In the genomic region with DNA sequence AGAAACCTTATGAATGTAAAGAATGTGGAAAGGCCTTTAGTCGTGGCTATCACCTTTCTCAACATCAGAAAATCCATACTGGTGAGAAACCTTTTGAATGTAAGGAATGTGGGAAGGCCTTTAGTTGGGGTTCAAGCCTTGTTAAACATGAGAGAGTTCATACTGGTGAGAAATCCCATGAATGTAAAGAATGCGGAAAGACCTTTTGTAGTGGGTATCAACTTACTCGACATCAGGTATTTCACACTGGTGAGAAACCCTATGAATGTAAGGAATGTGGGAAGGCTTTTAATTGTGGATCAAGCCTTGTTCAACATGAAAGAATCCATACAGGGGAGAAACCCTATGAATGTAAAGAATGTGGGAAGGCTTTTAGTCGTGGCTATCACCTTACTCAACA, we compare ENCODE assay signal across 15 cellular contexts.
"Had no signal": no experiment of that assay in that cellular context is flagged by ENCODE, and none has a peak within 500 bp of the region (broad histone marks: within the 10 kb centered on the region; RNA-seq: fewer than 3 reads in every experiment).

No MANE protein-coding gene starts in this region.

- H3K4me1 ChIP-seq: heart right ventricle, pancreas, transverse colon had no signal

- H3K27me3 ChIP-seq: heart right ventricle, pancreas, transverse colon had no signal

- DNase-seq: activated CD4-positive, alpha-beta memory T cell treated with anti-CD3 and anti-CD28 coated beads for 36 hours; activated gamma-delta T cell treated with Interleukin-2 at 50 U/mL for 16 hours; activated naive CD8-positive, alpha-beta T cell treated with anti-CD3 and anti-CD28 coated beads, Interleukin-2, amount 10 ng/mL, durations not matched to agents 7 days and 5 days; activated T-cell treated with anti-CD3 and anti-CD28 coated beads, Interleukin-2, amount 50 U/mL, for 72 hours; aorta; foreskin melanocyte; heart right ventricle; kidney; left ventricle myocardium superior; pancreas; transverse colon had no signal

- FAIRE-seq: colon, kidney, pancreas had no signal

- H3K4me2 ChIP-seq: smooth muscle cell had no signal

- H3K4me1 Mint-ChIP-seq: activated naive CD8-positive, alpha-beta T cell treated with anti-CD3 and anti-CD28 coated beads, Interleukin-2, amount 10 ng/mL, durations not matched to agents 7 days and 5 days; stimulated activated effector memory CD8-positive, alpha-beta T cell treated with anti-CD3 and anti-CD28 coated beads, Interleukin-12 subunit alpha, Interleukin-12 subunit beta, amount 100 ng/mL, for 72 hours had no signal

- H3K4me3 Mint-ChIP-seq: activated CD4-positive, alpha-beta memory T cell treated with anti-CD3 and anti-CD28 coated beads for 36 hours; activated naive CD8-positive, alpha-beta T cell treated with anti-CD3 and anti-CD28 coated beads, Interleukin-2, amount 10 ng/mL, durations not matched to agents 7 days and 5 days; activated T-cell treated with anti-CD3 and anti-CD28 coated beads, Interleukin-2, amount 50 U/mL, for 72 hours; stimulated activated effector memory CD8-positive, alpha-beta T cell treated with anti-CD3 and anti-CD28 coated beads, Interleukin-12 subunit alpha, Interleukin-12 subunit beta, amount 100 ng/mL, for 72 hours; T-helper 2 cell treated with Interferon-gamma antibody and Interleukin-4, amounts not matched to agents 5 μg/mL and 100 μg/mL, for 36 hours had no signal

- H3K27me3 Mint-ChIP-seq: activated CD4-positive, alpha-beta memory T cell treated with anti-CD3 and anti-CD28 coated beads for 36 hours; activated naive CD8-positive, alpha-beta T cell treated with anti-CD3 and anti-CD28 coated beads, Interleukin-2, amount 10 ng/mL, durations not matched to agents 7 days and 5 days had no signal

- H3K27ac Mint-ChIP-seq: activated CD4-positive, alpha-beta memory T cell treated with anti-CD3 and anti-CD28 coated beads for 36 hours; activated naive CD8-positive, alpha-beta T cell treated with anti-CD3 and anti-CD28 coated beads, Interleukin-2, amount 10 ng/mL, durations not matched to agents 7 days and 5 days; activated T-cell treated with anti-CD3 and anti-CD28 coated beads, Interleukin-2, amount 50 U/mL, for 72 hours; stimulated activated effector memory CD8-positive, alpha-beta T cell treated with anti-CD3 and anti-CD28 coated beads, Interleukin-12 subunit alpha, Interleukin-12 subunit beta, amount 100 ng/mL, for 72 hours; T-helper 2 cell treated with Interferon-gamma antibody and Interleukin-4, amounts not matched to agents 5 μg/mL and 100 μg/mL, for 36 hours had no signal

- H3K4me3 ChIP-seq: heart right ventricle, pancreas, smooth muscle cell, transverse colon had no signal

- H3K27ac ChIP-seq: heart right ventricle, pancreas, transverse colon had no signal
